18 cellular contexts compared by ENCODE assay signal in the genomic region with DNA sequence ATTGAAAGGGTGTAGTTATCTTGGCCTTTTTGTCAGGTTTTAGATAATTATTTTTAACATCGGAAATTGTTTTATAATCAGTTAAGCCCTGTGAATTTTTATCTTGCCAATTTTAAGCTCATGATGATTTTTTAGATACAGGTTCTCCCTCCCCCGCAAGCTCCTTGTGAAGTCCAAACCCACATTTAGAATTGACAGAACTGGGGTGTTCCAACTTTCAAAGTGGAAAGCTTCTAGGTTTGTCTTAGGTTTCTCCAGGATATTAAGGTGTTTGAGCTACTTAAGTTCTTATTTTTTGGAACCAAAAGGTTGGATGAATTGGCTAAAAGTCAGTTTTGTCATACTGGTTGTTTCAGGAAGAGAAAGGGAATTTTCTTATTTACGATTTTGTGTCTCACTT. TPM values are rescaled to one million over a fixed set of nuclear protein-coding genes. Genes with fewer than 3 reads are reported as not detected.
A peak's percentile ranks its signal among the peaks of the same experiment; 100 is the strongest.
DNase-seq lines count a peak whose midpoint lies in the region; ATAC-seq and TF ChIP-seq lines count a peak whose summit lies in the region.
"Had no signal": no experiment of that assay in that cellular context is flagged by ENCODE, and none has a peak within 500 bp of the region (broad histone marks: within the 10 kb centered on the region; RNA-seq: fewer than 3 reads in every experiment).

No MANE protein-coding gene starts in this region.

- no peaks in the 10 kb centered on the region for H3K9me3 Mint-ChIP-seq in endothelial cell (ENCODE audit: unreplicated experiment)
- H3K9me3 Mint-ChIP-seq in naive thymus-derived CD4-positive, alpha-beta T cell = no peaks in the 10 kb centered on the region

- H3K27me3 Mint-ChIP-seq in endothelial cell (ENCODE audit: unreplicated experiment) = no peaks in the 10 kb centered on the region
- H3K27me3 Mint-ChIP-seq in naive thymus-derived CD4-positive, alpha-beta T cell = no peaks in the 10 kb centered on the region
- H3K27me3 Mint-ChIP-seq: activated naive CD8-positive, alpha-beta T cell had no signal

- no peak overlapping the region for H3K4me3 Mint-ChIP-seq in endothelial cell (ENCODE audit: unreplicated experiment)
- no peak overlapping the region for H3K4me3 Mint-ChIP-seq in naive thymus-derived CD4-positive, alpha-beta T cell
- H3K4me3 Mint-ChIP-seq: activated naive CD8-positive, alpha-beta T cell had no signal

- H3K27ac Mint-ChIP-seq in endothelial cell (ENCODE audit: unreplicated experiment) = peak overlapping the region; percentile 70
- peak overlapping the region in 4 of 9 donors; percentile 9 to 69 (median 52) for H3K27ac Mint-ChIP-seq in naive thymus-derived CD4-positive, alpha-beta T cell
- H3K27ac Mint-ChIP-seq: activated naive CD8-positive, alpha-beta T cell had no signal

- peaks cover 80% of the 10 kb centered on the region for H3K36me3 ChIP-seq in cardiac muscle cell
- peaks cover 61% of the 10 kb centered on the region for H3K36me3 ChIP-seq in PC-9 (ENCODE audit: low read depth)
- H3K36me3 ChIP-seq in gastrocnemius medialis = peaks cover 5 to 78% of the 10 kb centered on the region in 2 donors
- peaks cover 19 to 77% (median 24%) of the 10 kb centered on the region in 3 experiments for H3K36me3 ChIP-seq in naive thymus-derived CD4-positive, alpha-beta T cell (ENCODE audit: control insufficient read depth in 2 of 3, insufficient read depth in 3 of 3, low read length in 3 of 3)
- H3K36me3 ChIP-seq: uterus had no signal

- ATAC-seq in gastrocnemius medialis = no peak
- no peak for ATAC-seq in naive thymus-derived CD4-positive, alpha-beta T cell
- no peak for ATAC-seq in GM21529 (IDR thresholded peaks at IDR 0.05; ENCODE audit: unreplicated experiment)
- ATAC-seq in HG03521 (IDR thresholded peaks at IDR 0.05; ENCODE audit: unreplicated experiment) = no peak

- H3K9me3 ChIP-seq in cardiac muscle cell (ENCODE audit: low read depth) = no peaks in the 10 kb centered on the region
- H3K9me3 ChIP-seq in PC-9 (ENCODE audit: insufficient read depth, low read depth) = no peaks in the 10 kb centered on the region
- H3K9me3 ChIP-seq in gastrocnemius medialis = no peaks in the 10 kb centered on the region
- no peaks in the 10 kb centered on the region for H3K9me3 ChIP-seq in naive thymus-derived CD4-positive, alpha-beta T cell (ENCODE audit: control insufficient read depth in 2 of 3, low read length in 3 of 3)
- H3K9me3 ChIP-seq: Caco-2, Peyer's patch, uterus had no signal

- no peak overlapping the region for H2AFZ ChIP-seq in PC-9

- peak overlapping the region; percentile 38 for H3K27ac ChIP-seq in cardiac muscle cell
- H3K27ac ChIP-seq in PC-9 = peak overlapping the region; percentile 28
- peak overlapping the region; percentile 8 to 56 (median 35) for H3K27ac ChIP-seq in gastrocnemius medialis
- H3K27ac ChIP-seq in naive thymus-derived CD4-positive, alpha-beta T cell (ENCODE audit: low read depth, low read length) = no peak overlapping the region
- H3K27ac ChIP-seq: Peyer's patch, uterus had no signal

- DNase-seq in cardiac muscle cell (ENCODE audit: low read depth in 1 of 2, low spot score in 1 of 2) = no peak
- no peak for DNase-seq in cardiac septum (ENCODE audit: low spot score)
- no peak for DNase-seq in PC-9
- no peak for DNase-seq in endothelial cell (ENCODE audit: low spot score)
- no peak for DNase-seq in gastrocnemius medialis
- no peak for DNase-seq in naive thymus-derived CD4-positive, alpha-beta T cell
- DNase-seq: activated CD4-positive, alpha-beta T cell treated with anti-CD3 and anti-CD28 coated beads for 4 hours; activated T-cell treated with anti-CD3 and anti-CD28 coated beads for 4 hours; Caco-2; glutamatergic neuron; left ventricle myocardium superior; NCI-H1417; Peyer's patch; stimulated activated CD4-positive, alpha-beta T cell treated with anti-CD3 and anti-CD28 coated beads, Interleukin-2, amount 100 ng/mL, for 48 hours; uterus had no signal

- H3K9me2 ChIP-seq in PC-9 (ENCODE audit: insufficient read depth) = no peaks in the 10 kb centered on the region

- POLR2A ChIA-PET in PC-9 (lab: Charles Lee; ENCODE audit: unreplicated experiment) = interaction anchor here (0.7 kb wide), 2 partner anchors 14 to 363 kb away, joined by 9 to 11 read pairs; no protein-coding TSS in a partner anchor
- POLR2A ChIA-PET in naive thymus-derived CD4-positive, alpha-beta T cell (lab: Charles Lee) = no interaction called here

- intact Hi-C loops in cardiac septum (cut with DNase I) = no loop called here
- intact Hi-C loops in PC-9 (cut with micrococcal nuclease; ENCODE audit: unreplicated experiment) = no loop called here
- intact Hi-C loops in gastrocnemius medialis (cut with DNase I; ENCODE audit: low total_unique reads) = no loop called here
- intact Hi-C loops in naive thymus-derived CD4-positive, alpha-beta T cell (cut with micrococcal nuclease) = no loop called here

- peaks cover 42% of the 10 kb centered on the region for H3K36me3 Mint-ChIP-seq in endothelial cell (ENCODE audit: low read depth, unreplicated experiment)
- peaks cover 10 to 44% (median 19%) of the 10 kb centered on the region in 5 donors for H3K36me3 Mint-ChIP-seq in naive thymus-derived CD4-positive, alpha-beta T cell

- H3K4me1 ChIP-seq in cardiac muscle cell (ENCODE audit: low read depth) (peaks cover 12% of the 10 kb centered on the region), PC-9 (replicated peaks; ENCODE audit: insufficient read depth) (no peaks in the 10 kb centered on the region), gastrocnemius medialis (peaks cover 8 to 28% of the 10 kb centered on the region in 2 donors)
- H3K4me1 ChIP-seq in naive thymus-derived CD4-positive, alpha-beta T cell (ENCODE audit: control insufficient read depth in 2 of 2, insufficient read depth in 2 of 2, low read length in 2 of 2) = no peaks in the 10 kb centered on the region
- H3K4me1 ChIP-seq: Caco-2, Peyer's patch, uterus had no signal

- peaks cover 23% of the 10 kb centered on the region for H3K4me1 Mint-ChIP-seq in endothelial cell (ENCODE audit: unreplicated experiment)
- H3K4me1 Mint-ChIP-seq in naive thymus-derived CD4-positive, alpha-beta T cell = peaks cover 5 to 16% (median 10%) of the 10 kb centered on the region in 7 donors

- H3K27me3 ChIP-seq in cardiac muscle cell (no peaks in the 10 kb centered on the region), PC-9 (ENCODE audit: insufficient read depth, low read depth) (no peaks in the 10 kb centered on the region), gastrocnemius medialis (no peaks in the 10 kb centered on the region)
- H3K27me3 ChIP-seq in naive thymus-derived CD4-positive, alpha-beta T cell (ENCODE audit: control insufficient read depth in 2 of 2, insufficient read depth in 2 of 2, low read length in 2 of 2) = no peaks in the 10 kb centered on the region
- H3K27me3 ChIP-seq: Peyer's patch, uterus had no signal

- H3K4me3 ChIP-seq in cardiac muscle cell = no peak overlapping the region
- H3K4me3 ChIP-seq in PC-9 = no peak overlapping the region
- no peak overlapping the region for H3K4me3 ChIP-seq in gastrocnemius medialis
- no peak overlapping the region for H3K4me3 ChIP-seq in naive thymus-derived CD4-positive, alpha-beta T cell (ENCODE audit: low read length)
- H3K4me3 ChIP-seq: Peyer's patch, uterus had no signal

- in situ Hi-C loops in gastrocnemius medialis (cut with MboI; ENCODE audit: low sequenced_read_pairs in 4 of 4) = no loop called here

- peaks cover 53% of the 10 kb centered on the region for H3K79me2 ChIP-seq in PC-9 (ENCODE audit: low read depth)

- no peak for TF ChIP-seq POLR2A in gastrocnemius medialis (IDR thresholded peaks at IDR 0.05)

- CTCF ChIA-PET in PC-9 (lab: Charles Lee) = no interaction called here
- CTCF ChIA-PET in naive thymus-derived CD4-positive, alpha-beta T cell (lab: Charles Lee) = no interaction called here

- TF ChIP-seq CTCF in cardiac muscle cell (IDR thresholded peaks at IDR 0.05; ENCODE audit: low read depth, low read length) (no peak), PC-9 (conservative IDR thresholded peaks at IDR 0.05) (no peak), endothelial cell (IDR thresholded peaks at IDR 0.05; ENCODE audit: unreplicated experiment) (no peak), gastrocnemius medialis (IDR thresholded peaks at IDR 0.05 in 4 of 5, conservative IDR thresholded peaks at IDR 0.05 in 1 of 5) (no peak)

- peaks cover 35% of the 10 kb centered on the region for H3F3A ChIP-seq in PC-9 (ENCODE audit: insufficient read depth, low read depth)

- H4K20me1 ChIP-seq in PC-9 (ENCODE audit: insufficient read depth) = peaks cover 41% of the 10 kb centered on the region

- no TSS peak for BruUV-seq in PC-9 (replicated peaks; lab: Mats Ljungman, UMichigan)

- no peak overlapping the region for H3K4me2 ChIP-seq in PC-9

RNA-seq across cellular contexts. Expression of gene ATP2A2, which starts 49.1 kb away (rescaled TPM):
- total RNA-seq in cardiac muscle cell (297 and 328 TPM in 2 replicates), cardiac septum (918 TPM), PC-9 (2021) (127 and 154 TPM in 2 replicates), endothelial cell (ENCODE audit: unreplicated experiment) (178 TPM), gastrocnemius medialis (1,000 to 10,000 TPM in 2 of 4 donors, 100 to 1,000 TPM in 2; 788 to 1,983 (median 1,302) TPM)
- 300 and 400 TPM in 2 replicates for polyA plus RNA-seq in cardiac muscle cell
- 100 to 1,000 TPM in 2 of 5 experiments, 10 to 100 TPM in 3; 81.4 to 160 (median 83.9) TPM for total RNA-seq in naive thymus-derived CD4-positive, alpha-beta T cell
- polyA plus RNA-seq in naive thymus-derived CD4-positive, alpha-beta T cell = 1 to 10 TPM; 2.1 to 2.5 TPM
